ENCODE assay signal across 1 cellular context in the genomic region with DNA sequence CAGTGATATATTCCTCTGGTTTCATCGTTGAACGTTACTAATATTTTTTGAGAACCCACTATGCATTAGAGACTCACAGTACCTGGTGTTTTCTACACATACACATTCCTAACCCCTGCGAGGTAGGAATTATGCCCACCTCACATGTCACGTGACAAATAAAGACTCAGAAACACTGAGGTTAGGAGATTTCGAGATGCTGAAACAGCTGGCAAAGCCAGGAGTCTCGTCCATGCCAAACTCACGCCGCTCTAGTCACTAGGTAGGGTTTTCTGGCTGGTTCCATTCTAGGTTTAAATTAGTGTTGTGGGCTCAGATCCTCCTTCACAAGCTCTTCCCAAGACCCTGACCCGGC.
TF ChIP-seq lines count a peak whose summit lies in the region.

No MANE protein-coding gene starts in this region.

TF ChIP-seq in GM12878, 131 proteins besides CTCF, POLR2A, EP300 and RAD21:
- TF ChIP-seq RAD51 (IDR thresholded peaks at IDR 0.05): peak; percentile 44; the same call in 1 of the 2 replicates
- TF ChIP-seq, protein P1, sequence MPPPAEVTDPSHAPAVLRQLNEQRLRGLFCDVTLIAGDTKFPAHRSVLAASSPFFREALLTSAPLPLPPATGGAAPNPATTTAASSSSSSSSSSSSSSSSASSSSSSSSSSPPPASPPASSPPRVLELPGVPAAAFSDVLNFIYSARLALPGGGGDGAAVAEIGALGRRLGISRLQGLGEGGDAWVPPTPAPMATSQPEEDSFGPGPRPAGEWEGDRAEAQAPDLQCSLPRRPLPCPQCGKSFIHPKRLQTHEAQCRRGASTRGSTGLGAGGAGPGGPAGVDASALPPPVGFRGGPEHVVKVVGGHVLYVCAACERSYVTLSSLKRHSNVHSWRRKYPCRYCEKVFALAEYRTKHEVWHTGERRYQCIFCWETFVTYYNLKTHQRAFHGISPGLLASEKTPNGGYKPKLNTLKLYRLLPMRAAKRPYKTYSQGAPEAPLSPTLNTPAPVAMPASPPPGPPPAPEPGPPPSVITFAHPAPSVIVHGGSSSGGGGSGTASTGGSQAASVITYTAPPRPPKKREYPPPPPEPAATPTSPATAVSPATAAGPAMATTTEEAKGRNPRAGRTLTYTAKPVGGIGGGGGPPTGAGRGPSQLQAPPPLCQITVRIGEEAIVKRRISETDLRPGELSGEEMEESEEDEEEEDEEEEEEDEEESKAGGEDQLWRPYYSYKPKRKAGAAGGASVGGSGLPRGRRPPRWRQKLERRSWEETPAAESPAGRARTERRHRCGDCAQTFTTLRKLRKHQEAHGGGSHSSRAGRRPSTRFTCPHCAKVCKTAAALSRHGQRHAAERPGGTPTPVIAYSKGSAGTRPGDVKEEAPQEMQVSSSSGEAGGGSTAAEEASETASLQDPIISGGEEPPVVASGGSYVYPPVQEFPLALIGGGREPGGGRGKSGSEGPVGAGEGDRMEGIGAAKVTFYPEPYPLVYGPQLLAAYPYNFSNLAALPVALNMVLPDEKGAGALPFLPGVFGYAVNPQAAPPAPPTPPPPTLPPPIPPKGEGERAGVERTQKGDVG (CRISPR knock-in tag; IDR thresholded peaks at IDR 0.05): no peak
TF ChIP-seq in GM12878: peak in this region for 1.
